ENCODE assay signal across 9 cellular contexts in the genomic region with DNA sequence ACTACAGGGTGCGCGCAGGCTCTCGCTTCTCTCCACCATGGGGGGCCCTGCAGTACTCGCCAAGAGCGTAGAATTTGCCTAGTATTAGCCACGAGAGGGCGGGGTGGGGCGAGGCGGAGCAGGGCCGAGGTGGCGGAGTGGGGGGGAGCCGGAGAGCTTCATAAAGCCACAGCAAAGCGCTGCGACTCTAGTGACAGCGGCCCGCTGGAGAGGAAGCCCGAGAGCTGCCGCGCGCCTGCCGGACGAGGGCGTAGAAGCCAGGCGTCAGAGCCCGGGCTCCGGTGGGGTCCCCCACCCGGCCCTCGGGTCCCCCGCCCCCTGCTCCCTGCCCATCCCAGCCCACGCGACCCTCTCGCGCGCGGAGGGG. TPM values are rescaled to one million over a fixed set of nuclear protein-coding genes. Genes with fewer than 3 reads are reported as not detected.
A peak's percentile ranks its signal among the peaks of the same experiment; 100 is the strongest.
DNase-seq lines count a peak whose midpoint lies in the region; ATAC-seq and TF ChIP-seq lines count a peak whose summit lies in the region.
"Had no signal": no experiment of that assay in that cellular context is flagged by ENCODE, and none has a peak within 500 bp of the region (broad histone marks: within the 10 kb centered on the region; RNA-seq: fewer than 3 reads in every experiment).

A gene with protein sequence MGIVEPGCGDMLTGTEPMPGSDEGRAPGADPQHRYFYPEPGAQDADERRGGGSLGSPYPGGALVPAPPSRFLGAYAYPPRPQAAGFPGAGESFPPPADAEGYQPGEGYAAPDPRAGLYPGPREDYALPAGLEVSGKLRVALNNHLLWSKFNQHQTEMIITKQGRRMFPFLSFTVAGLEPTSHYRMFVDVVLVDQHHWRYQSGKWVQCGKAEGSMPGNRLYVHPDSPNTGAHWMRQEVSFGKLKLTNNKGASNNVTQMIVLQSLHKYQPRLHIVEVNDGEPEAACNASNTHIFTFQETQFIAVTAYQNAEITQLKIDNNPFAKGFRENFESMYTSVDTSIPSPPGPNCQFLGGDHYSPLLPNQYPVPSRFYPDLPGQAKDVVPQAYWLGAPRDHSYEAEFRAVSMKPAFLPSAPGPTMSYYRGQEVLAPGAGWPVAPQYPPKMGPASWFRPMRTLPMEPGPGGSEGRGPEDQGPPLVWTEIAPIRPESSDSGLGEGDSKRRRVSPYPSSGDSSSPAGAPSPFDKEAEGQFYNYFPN (plus strand): TSS at position 190 of the 367 bp plus-strand sequence. CDS start 219 bp downstream, outside the sequence.

- peaks cover 75% of the 10 kb centered on the region for H3K4me1 Mint-ChIP-seq in activated naive CD8-positive, alpha-beta T cell treated with anti-CD3 and anti-CD28 coated beads, Interleukin-2, amount 50 U/mL, for 24 hours

- H3K4me3 ChIP-seq in MM.1S (ENCODE audit: low read length), result peak within 1 kb of the TSS; percentile 46

- H3K4me1 ChIP-seq in MM.1S (ENCODE audit: low read length), result no peaks in the 10 kb centered on the region

- no peaks in the 10 kb centered on the region for H3K9me3 ChIP-seq in MM.1S (replicated peaks; ENCODE audit: insufficient read depth, low read length)

- peaks cover 35% of the 10 kb centered on the region for H3K27me3 ChIP-seq in MM.1S (replicated peaks; ENCODE audit: insufficient read depth, low read length)

- H3K79me2 ChIP-seq in MM.1S (ENCODE audit: low read length), result no peaks in the 10 kb centered on the region

- peak within 1 kb of the TSS; percentile 100 for H3K4me3 Mint-ChIP-seq in activated naive CD8-positive, alpha-beta T cell treated with anti-CD3 and anti-CD28 coated beads, Interleukin-2, amount 50 U/mL, for 24 hours

- H4K20me1 ChIP-seq in MM.1S (ENCODE audit: insufficient read depth, low read length), result no peaks in the 10 kb centered on the region

- H3K9me3 Mint-ChIP-seq in activated naive CD8-positive, alpha-beta T cell treated with anti-CD3 and anti-CD28 coated beads, Interleukin-2, amount 50 U/mL, for 24 hours, result no peaks in the 10 kb centered on the region

- H3K27ac Mint-ChIP-seq in activated naive CD8-positive, alpha-beta T cell treated with anti-CD3 and anti-CD28 coated beads, Interleukin-2, amount 50 U/mL, for 24 hours, result peak within 1 kb of the TSS; percentile 95

- H3K9me2 ChIP-seq in MM.1S (replicated peaks; ENCODE audit: insufficient read depth, low read length), result no peaks in the 10 kb centered on the region

- H3K36me3 ChIP-seq in MM.1S (replicated peaks; ENCODE audit: insufficient read depth, low read length), result no peaks in the 10 kb centered on the region

- TF ChIP-seq CTCF in MM.1S (IDR thresholded peaks at IDR 0.05; ENCODE audit: low read length), result peak; percentile 38

- peaks cover 35% of the 10 kb centered on the region for H3K36me3 Mint-ChIP-seq in activated naive CD8-positive, alpha-beta T cell treated with anti-CD3 and anti-CD28 coated beads, Interleukin-2, amount 50 U/mL, for 24 hours (ENCODE audit: low read depth)

- H3F3A ChIP-seq in MM.1S (ENCODE audit: insufficient read depth, low read length), result no peaks in the 10 kb centered on the region

- no peak within 1 kb of the TSS for H3K27ac ChIP-seq in MM.1S (ENCODE audit: low read length)
- H3K27ac ChIP-seq: epithelial cell of prostate had no signal

- DNase-seq in EL (peak; percentile 47), MM.1S (peak; percentile 81), islet precursor cell (peak; percentile 93)
- DNase-seq in activated naive CD8-positive, alpha-beta T cell treated with anti-CD3 and anti-CD28 coated beads, Interleukin-2, amount 50 U/mL, for 24 hours, result peak; percentile 93
- peak; percentile 93 for DNase-seq in stimulated activated CD4-positive, alpha-beta T cell treated with anti-CD3 and anti-CD28 coated beads, Interleukin-4, amount 100 ng/mL, for 1 hour

- intact Hi-C loops in T-helper 1 cell treated with Interleukin-12 subunit alpha and Interleukin-12 subunit beta and Interleukin-4 antibody, amounts not matched to agents 30 ng/mL and 1 ng/mL, for 36 hours (cut with micrococcal nuclease), result loop anchor here (1.0 to 2.0 kb wide), 6 partner anchors 12 to 84 kb away; a partner anchor contains a TSS

- H3K27me3 Mint-ChIP-seq in activated naive CD8-positive, alpha-beta T cell treated with anti-CD3 and anti-CD28 coated beads, Interleukin-2, amount 50 U/mL, for 24 hours, result no peaks in the 10 kb centered on the region

- H3K9ac ChIP-seq in MM.1S (ENCODE audit: low read length), result no peak within 1 kb of the TSS

- ATAC-seq in GM21737 (IDR thresholded peaks at IDR 0.05; ENCODE audit: unreplicated experiment), result peak; percentile 54
- ATAC-seq in activated naive CD8-positive, alpha-beta T cell treated with anti-CD3 and anti-CD28 coated beads, Interleukin-2, amount 50 U/mL, for 24 hours, result peak; percentile 89
- ATAC-seq in HG03378 (IDR thresholded peaks at IDR 0.05; ENCODE audit: unreplicated experiment), result no peak

- peak within 1 kb of the TSS; percentile 72 for H3K4me2 ChIP-seq in MM.1S (ENCODE audit: low read depth, low read length)

- H2AFZ ChIP-seq in MM.1S (ENCODE audit: low read length), result no peak within 1 kb of the TSS

RNA-seq across cellular contexts. Expression of the gene that starts here (rescaled TPM):
- total RNA-seq in T-helper 1 cell treated with Interleukin-12 subunit alpha and Interleukin-12 subunit beta and Interleukin-4 antibody, amounts not matched to agents 30 ng/mL and 1 ng/mL, for 36 hours, result 49.2 and 51.3 TPM in 2 replicates
